1 cellular context compared by ENCODE assay signal in the genomic region with DNA sequence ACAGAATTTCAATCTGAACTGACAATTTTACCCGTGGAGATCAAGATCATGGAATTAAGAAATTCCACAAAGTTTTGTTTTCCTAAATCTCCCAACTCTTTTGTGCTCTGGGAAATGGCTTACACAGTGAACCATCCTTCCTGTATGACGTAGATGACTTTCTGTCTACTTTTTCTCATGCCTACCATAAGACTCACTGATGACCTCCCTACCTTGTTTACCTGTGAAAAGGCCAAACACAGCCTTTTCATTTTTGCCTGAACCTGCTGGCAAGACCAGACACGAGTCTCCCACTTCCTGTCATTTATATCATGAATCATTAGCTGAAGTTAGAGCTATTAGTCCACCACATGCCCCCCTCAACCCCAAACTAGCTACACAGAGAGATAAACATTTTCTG.
TF ChIP-seq lines count a peak whose summit lies in the region.

No MANE protein-coding gene starts in this region.

TF ChIP-seq in K562, 482 proteins besides CTCF, POLR2A, EP300 and RAD21:
- no peak for TF ChIP-seq ELK3 (CRISPR knock-in tag; IDR thresholded peaks at IDR 0.05)
- TF ChIP-seq NFIC (IDR thresholded peaks at IDR 0.05): no peak
- TF ChIP-seq, protein P1, sequence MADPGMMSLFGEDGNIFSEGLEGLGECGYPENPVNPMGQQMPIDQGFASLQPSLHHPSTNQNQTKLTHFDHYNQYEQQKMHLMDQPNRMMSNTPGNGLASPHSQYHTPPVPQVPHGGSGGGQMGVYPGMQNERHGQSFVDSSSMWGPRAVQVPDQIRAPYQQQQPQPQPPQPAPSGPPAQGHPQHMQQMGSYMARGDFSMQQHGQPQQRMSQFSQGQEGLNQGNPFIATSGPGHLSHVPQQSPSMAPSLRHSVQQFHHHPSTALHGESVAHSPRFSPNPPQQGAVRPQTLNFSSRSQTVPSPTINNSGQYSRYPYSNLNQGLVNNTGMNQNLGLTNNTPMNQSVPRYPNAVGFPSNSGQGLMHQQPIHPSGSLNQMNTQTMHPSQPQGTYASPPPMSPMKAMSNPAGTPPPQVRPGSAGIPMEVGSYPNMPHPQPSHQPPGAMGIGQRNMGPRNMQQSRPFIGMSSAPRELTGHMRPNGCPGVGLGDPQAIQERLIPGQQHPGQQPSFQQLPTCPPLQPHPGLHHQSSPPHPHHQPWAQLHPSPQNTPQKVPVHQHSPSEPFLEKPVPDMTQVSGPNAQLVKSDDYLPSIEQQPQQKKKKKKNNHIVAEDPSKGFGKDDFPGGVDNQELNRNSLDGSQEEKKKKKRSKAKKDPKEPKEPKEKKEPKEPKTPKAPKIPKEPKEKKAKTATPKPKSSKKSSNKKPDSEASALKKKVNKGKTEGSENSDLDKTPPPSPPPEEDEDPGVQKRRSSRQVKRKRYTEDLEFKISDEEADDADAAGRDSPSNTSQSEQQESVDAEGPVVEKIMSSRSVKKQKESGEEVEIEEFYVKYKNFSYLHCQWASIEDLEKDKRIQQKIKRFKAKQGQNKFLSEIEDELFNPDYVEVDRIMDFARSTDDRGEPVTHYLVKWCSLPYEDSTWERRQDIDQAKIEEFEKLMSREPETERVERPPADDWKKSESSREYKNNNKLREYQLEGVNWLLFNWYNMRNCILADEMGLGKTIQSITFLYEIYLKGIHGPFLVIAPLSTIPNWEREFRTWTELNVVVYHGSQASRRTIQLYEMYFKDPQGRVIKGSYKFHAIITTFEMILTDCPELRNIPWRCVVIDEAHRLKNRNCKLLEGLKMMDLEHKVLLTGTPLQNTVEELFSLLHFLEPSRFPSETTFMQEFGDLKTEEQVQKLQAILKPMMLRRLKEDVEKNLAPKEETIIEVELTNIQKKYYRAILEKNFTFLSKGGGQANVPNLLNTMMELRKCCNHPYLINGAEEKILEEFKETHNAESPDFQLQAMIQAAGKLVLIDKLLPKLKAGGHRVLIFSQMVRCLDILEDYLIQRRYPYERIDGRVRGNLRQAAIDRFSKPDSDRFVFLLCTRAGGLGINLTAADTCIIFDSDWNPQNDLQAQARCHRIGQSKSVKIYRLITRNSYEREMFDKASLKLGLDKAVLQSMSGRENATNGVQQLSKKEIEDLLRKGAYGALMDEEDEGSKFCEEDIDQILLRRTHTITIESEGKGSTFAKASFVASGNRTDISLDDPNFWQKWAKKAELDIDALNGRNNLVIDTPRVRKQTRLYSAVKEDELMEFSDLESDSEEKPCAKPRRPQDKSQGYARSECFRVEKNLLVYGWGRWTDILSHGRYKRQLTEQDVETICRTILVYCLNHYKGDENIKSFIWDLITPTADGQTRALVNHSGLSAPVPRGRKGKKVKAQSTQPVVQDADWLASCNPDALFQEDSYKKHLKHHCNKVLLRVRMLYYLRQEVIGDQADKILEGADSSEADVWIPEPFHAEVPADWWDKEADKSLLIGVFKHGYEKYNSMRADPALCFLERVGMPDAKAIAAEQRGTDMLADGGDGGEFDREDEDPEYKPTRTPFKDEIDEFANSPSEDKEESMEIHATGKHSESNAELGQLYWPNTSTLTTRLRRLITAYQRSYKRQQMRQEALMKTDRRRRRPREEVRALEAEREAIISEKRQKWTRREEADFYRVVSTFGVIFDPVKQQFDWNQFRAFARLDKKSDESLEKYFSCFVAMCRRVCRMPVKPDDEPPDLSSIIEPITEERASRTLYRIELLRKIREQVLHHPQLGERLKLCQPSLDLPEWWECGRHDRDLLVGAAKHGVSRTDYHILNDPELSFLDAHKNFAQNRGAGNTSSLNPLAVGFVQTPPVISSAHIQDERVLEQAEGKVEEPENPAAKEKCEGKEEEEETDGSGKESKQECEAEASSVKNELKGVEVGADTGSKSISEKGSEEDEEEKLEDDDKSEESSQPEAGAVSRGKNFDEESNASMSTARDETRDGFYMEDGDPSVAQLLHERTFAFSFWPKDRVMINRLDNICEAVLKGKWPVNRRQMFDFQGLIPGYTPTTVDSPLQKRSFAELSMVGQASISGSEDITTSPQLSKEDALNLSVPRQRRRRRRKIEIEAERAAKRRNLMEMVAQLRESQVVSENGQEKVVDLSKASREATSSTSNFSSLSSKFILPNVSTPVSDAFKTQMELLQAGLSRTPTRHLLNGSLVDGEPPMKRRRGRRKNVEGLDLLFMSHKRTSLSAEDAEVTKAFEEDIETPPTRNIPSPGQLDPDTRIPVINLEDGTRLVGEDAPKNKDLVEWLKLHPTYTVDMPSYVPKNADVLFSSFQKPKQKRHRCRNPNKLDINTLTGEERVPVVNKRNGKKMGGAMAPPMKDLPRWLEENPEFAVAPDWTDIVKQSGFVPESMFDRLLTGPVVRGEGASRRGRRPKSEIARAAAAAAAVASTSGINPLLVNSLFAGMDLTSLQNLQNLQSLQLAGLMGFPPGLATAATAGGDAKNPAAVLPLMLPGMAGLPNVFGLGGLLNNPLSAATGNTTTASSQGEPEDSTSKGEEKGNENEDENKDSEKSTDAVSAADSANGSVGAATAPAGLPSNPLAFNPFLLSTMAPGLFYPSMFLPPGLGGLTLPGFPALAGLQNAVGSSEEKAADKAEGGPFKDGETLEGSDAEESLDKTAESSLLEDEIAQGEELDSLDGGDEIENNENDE (IDR thresholded peaks at IDR 0.05; ENCODE audit: low read depth, low read length): no peak
- TF ChIP-seq AFF1 (IDR thresholded peaks at IDR 0.05; ENCODE audit: low read depth in 1 of 2, partially characterized antibody in 2 of 2): no peak
- no peak for TF ChIP-seq TSHZ1 (CRISPR knock-in tag; IDR thresholded peaks at IDR 0.05)
- TF ChIP-seq POU5F1 (IDR thresholded peaks at IDR 0.05; ENCODE audit: borderline replicate concordance, low read depth, low read length, partially characterized antibody): no peak
- no peak for TF ChIP-seq ZC3H8 (IDR thresholded peaks at IDR 0.05)
- no peak for TF ChIP-seq PHF20 (IDR thresholded peaks at IDR 0.05; ENCODE audit: partially characterized antibody)
- TF ChIP-seq ZNF347 (CRISPR knock-in tag; IDR thresholded peaks at IDR 0.05; ENCODE audit: low read depth): no peak
- TF ChIP-seq ETV5 (CRISPR knock-in tag; IDR thresholded peaks at IDR 0.05; ENCODE audit: low read depth): no peak
